9 cellular contexts compared by ENCODE assay signal in the genomic region with DNA sequence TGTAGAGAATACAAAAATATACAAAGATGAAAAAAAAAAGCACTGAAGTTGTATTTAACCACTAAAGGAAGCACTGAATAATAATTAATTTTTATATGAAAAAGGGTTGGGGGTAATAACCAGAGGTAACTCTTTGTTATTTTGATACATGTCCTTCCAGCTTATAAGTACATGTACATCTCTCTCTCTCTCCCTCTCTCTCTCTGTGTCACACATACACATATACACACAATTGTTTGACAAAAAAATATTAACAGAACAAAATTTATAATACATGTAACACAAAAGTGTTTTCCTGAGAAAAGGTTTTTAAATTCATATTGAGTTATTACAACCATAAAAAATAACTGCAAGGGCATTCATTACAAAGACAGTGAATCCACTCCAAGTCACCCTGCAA. TPM values are rescaled to one million over a fixed set of nuclear protein-coding genes. Genes with fewer than 3 reads are reported as not detected.
DNase-seq lines count a peak whose midpoint lies in the region; ATAC-seq and TF ChIP-seq lines count a peak whose summit lies in the region.
"Had no signal": no experiment of that assay in that cellular context is flagged by ENCODE, and none has a peak within 500 bp of the region (broad histone marks: within the 10 kb centered on the region; RNA-seq: fewer than 3 reads in every experiment).

No MANE protein-coding gene starts in this region.

- ATAC-seq in activated T-cell treated with anti-CD3 and anti-CD28 coated beads, Interleukin-2, amount 50 U/mL, for 4 hours, result no peak
- ATAC-seq in HG03280 (IDR thresholded peaks at IDR 0.05; ENCODE audit: unreplicated experiment), result no peak

- H3K9me3 ChIP-seq in SJSA1 (replicated peaks) (no peaks in the 10 kb centered on the region), stomach (no peaks in the 10 kb centered on the region)

- intact Hi-C loops in stomach (cut with DNase I; ENCODE audit: low total_unique reads), result no loop called here

- no peaks in the 10 kb centered on the region for H3K27me3 Mint-ChIP-seq in activated T-cell treated with anti-CD3 and anti-CD28 coated beads, Interleukin-2, amount 50 U/mL, for 4 hours (ENCODE audit: low read depth)
- H3K27me3 Mint-ChIP-seq in immature natural killer cell (ENCODE audit: low read depth in 3 of 3), result peaks cover 17 to 47% (median 46%) of the 10 kb centered on the region in 3 donors

- H3K9me3 Mint-ChIP-seq in activated T-cell treated with anti-CD3 and anti-CD28 coated beads, Interleukin-2, amount 50 U/mL, for 4 hours, result no peaks in the 10 kb centered on the region
- no peaks in the 10 kb centered on the region for H3K9me3 Mint-ChIP-seq in immature natural killer cell

- TF ChIP-seq CTCF in stomach (IDR thresholded peaks at IDR 0.05), result no peak

- no peak for TF ChIP-seq POLR2A in stomach (IDR thresholded peaks at IDR 0.05)

- H3K4me3 ChIP-seq in SJSA1, result no peak overlapping the region
- no peak overlapping the region for H3K4me3 ChIP-seq in stomach

- no peak for DNase-seq in activated T-cell treated with anti-CD3 and anti-CD28 coated beads, Interleukin-2, amount 50 U/mL, for 4 hours
- no peak for DNase-seq in activated T-cell treated with anti-CD3 and anti-CD28 coated beads, Interleukin-2, amount 50 U/mL, for 48 hours
- no peak for DNase-seq in SJSA1 (ENCODE audit: low read depth in 1 of 2, low spot score in 2 of 2)
- DNase-seq in immature natural killer cell, result no peak
- no peak for DNase-seq in stomach
- no peak for DNase-seq in amygdala (lab: John Stamatoyannopoulos, UW)
- no peak for DNase-seq in GM03348 (ENCODE audit: low spot score)
- DNase-seq: NCI-H1930 had no signal

- H3K27me3 ChIP-seq in SJSA1 (replicated peaks), result no peaks in the 10 kb centered on the region
- no peaks in the 10 kb centered on the region for H3K27me3 ChIP-seq in stomach

- H3K36me3 Mint-ChIP-seq in activated T-cell treated with anti-CD3 and anti-CD28 coated beads, Interleukin-2, amount 50 U/mL, for 4 hours (ENCODE audit: insufficient read depth), result peaks cover 16% of the 10 kb centered on the region
- peaks cover 11 to 30% (median 28%) of the 10 kb centered on the region in 3 donors for H3K36me3 Mint-ChIP-seq in immature natural killer cell

- TF ChIP-seq EP300 in stomach (IDR thresholded peaks at IDR 0.05), result no peak

- peak overlapping the region; percentile 91 to 99 (median 98) for H3K27ac Mint-ChIP-seq in immature natural killer cell

- H3K27ac ChIP-seq in SJSA1 (peak overlapping the region; percentile 83), stomach (peak overlapping the region in 4 of 5 donors; percentile 25 to 87 (median 75))

- H3K36me3 ChIP-seq in SJSA1 (peaks cover 2% of the 10 kb centered on the region; the same call in 1 of the 2 replicates), stomach (no peaks in the 10 kb centered on the region)

- H3K4me1 ChIP-seq in SJSA1 (replicated peaks) (peaks cover 53% of the 10 kb centered on the region), stomach (peaks cover 0 to 78% (median 24%) of the 10 kb centered on the region in 4 donors)

- H3K4me3 Mint-ChIP-seq in activated T-cell treated with anti-CD3 and anti-CD28 coated beads, Interleukin-2, amount 50 U/mL, for 4 hours, result peak overlapping the region; percentile 96
- peak overlapping the region; percentile 89 to 99 (median 94) for H3K4me3 Mint-ChIP-seq in immature natural killer cell

- H3K4me1 Mint-ChIP-seq in activated T-cell treated with anti-CD3 and anti-CD28 coated beads, Interleukin-2, amount 50 U/mL, for 4 hours (ENCODE audit: low read depth), result peaks cover 74% of the 10 kb centered on the region
- peaks cover 68 to 78% of the 10 kb centered on the region in 2 donors for H3K4me1 Mint-ChIP-seq in immature natural killer cell

RNA-seq across cellular contexts. Expression of gene WIPF1, which starts 4.6 kb away (rescaled TPM):
- 100 to 1,000 TPM in 2 of 3 donors, 10 to 100 TPM in 1; 95.1 to 122 (median 101) TPM for total RNA-seq in activated T-cell treated with anti-CD3 and anti-CD28 coated beads, Interleukin-2, amount 50 U/mL, for 4 hours
- total RNA-seq in SJSA1 (2014; rRNA removed; shearing (Covaris generic)), result 20.8 and 28.3 TPM in 2 replicates
- 100 to 1,000 TPM in 2 of 3 donors, 10 to 100 TPM in 1; 93.7 to 252 (median 131) TPM for polyA plus RNA-seq in immature natural killer cell
- 10 to 100 TPM in 4 of 5 donors, 1 to 10 TPM in 1; 9.4 to 43.8 (median 28.3) TPM for total RNA-seq in stomach
- polyA plus RNA-seq in stomach, result 10 to 100 TPM in 2 of 3 donors, 1 to 10 TPM in 1; 8.8 to 22.3 (median 21.7) TPM
